13 cellular contexts compared by ENCODE assay signal in the genomic region with DNA sequence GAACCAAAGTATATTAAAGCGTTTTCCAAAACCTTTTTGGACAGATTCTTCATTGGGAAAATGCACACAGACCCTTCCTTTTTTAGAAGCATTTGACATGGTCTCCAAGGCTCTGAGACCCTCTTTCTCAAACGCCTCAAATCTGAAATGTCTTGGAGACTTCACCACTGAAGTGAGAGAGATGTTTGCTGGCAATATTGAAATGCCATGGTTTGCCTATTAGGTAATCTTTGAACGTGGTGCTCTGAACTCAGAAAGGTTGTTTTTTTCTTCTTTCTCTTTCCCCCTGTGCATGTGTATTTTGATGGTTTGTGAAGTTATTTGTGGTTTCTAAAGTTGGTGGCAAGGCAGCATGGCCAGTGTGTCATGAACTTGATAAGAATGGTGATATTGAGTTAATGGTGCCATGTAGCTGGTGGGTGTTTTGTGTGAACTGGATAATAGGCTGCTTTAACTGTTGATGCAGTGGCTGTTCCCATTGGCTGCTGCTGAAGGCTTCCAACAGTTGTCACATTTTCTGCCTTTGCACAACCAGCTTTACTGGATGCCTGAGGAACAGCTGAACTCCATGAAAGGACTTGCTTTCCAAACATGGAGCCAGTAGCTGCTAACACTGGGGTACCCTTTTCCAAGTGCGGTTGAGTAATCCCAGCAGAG. TPM values are rescaled to one million over a fixed set of nuclear protein-coding genes. Genes with fewer than 3 reads are reported as not detected.
DNase-seq lines count a peak whose midpoint lies in the region; ATAC-seq and TF ChIP-seq lines count a peak whose summit lies in the region.
"Had no signal": no experiment of that assay in that cellular context is flagged by ENCODE, and none has a peak within 500 bp of the region (broad histone marks: within the 10 kb centered on the region; RNA-seq: fewer than 3 reads in every experiment).

No MANE protein-coding gene starts in this region.

- TF ChIP-seq CTCF in fibroblast of the aortic adventitia (IDR thresholded peaks at IDR 0.05; ENCODE audit: insufficient read depth, low read length) (no peak), neural crest cell (conservative IDR thresholded peaks at IDR 0.05) (no peak)

- H3K4me3 Mint-ChIP-seq in neural crest cell, result peak overlapping the region; percentile 39
- no peak overlapping the region for H3K4me3 Mint-ChIP-seq in activated T-helper 2 cell treated with anti-CD3 and anti-CD28 coated beads, Interferon-gamma antibody, Interleukin-2, Interleukin-4, amounts not matched to agents 10 μg/mL and 5 μg/mL and 100 μg/mL, durations not matched to agents 14 hours and 24 hours and 36 hours (ENCODE audit: low read depth)
- H3K4me3 Mint-ChIP-seq: activated T-cell treated with anti-CD3 and anti-CD28 coated beads, Interleukin-2, amount 50 U/mL, for 24 hours; naive B cell had no signal

- no peak for ATAC-seq in GM19328 (IDR thresholded peaks at IDR 0.05; ENCODE audit: unreplicated experiment)

- no peaks in the 10 kb centered on the region for H3K27me3 ChIP-seq in SJCRH30
- H3K27me3 ChIP-seq: BLaER1 treated with 17β-estradiol and CSF1 and Interleukin-3, amounts not matched to agents 10 nM and 100 nM had no signal

- H3K27me3 Mint-ChIP-seq in neural crest cell (ENCODE audit: low read depth), result peaks cover 42% of the 10 kb centered on the region
- peaks cover 41% of the 10 kb centered on the region for H3K27me3 Mint-ChIP-seq in activated T-helper 2 cell treated with anti-CD3 and anti-CD28 coated beads, Interferon-gamma antibody, Interleukin-2, Interleukin-4, amounts not matched to agents 10 μg/mL and 5 μg/mL and 100 μg/mL, durations not matched to agents 14 hours and 24 hours and 36 hours (ENCODE audit: low read depth)

- H3K4me3 ChIP-seq in SJCRH30 (peak overlapping the region; percentile 83), fibroblast of the aortic adventitia (ENCODE audit: low read depth, low read length) (peak overlapping the region; percentile 81)
- H3K4me3 ChIP-seq: BLaER1 treated with 17β-estradiol and CSF1 and Interleukin-3, amounts not matched to agents 10 nM and 100 nM had no signal

- H3K27ac ChIP-seq in SJCRH30, result peak overlapping the region; percentile 81
- H3K27ac ChIP-seq: BLaER1 treated with 17β-estradiol and CSF1 and Interleukin-3, amounts not matched to agents 10 nM and 100 nM had no signal

- H3K9me3 ChIP-seq in SJCRH30 (replicated peaks), result no peaks in the 10 kb centered on the region

- H3K36me3 ChIP-seq in SJCRH30, result peaks cover 15% of the 10 kb centered on the region
- H3K36me3 ChIP-seq: BLaER1 treated with 17β-estradiol and CSF1 and Interleukin-3, amounts not matched to agents 10 nM and 100 nM had no signal

- peaks cover 11% of the 10 kb centered on the region for H3K4me1 Mint-ChIP-seq in neural crest cell
- peaks cover 1% of the 10 kb centered on the region for H3K4me1 Mint-ChIP-seq in activated T-helper 2 cell treated with anti-CD3 and anti-CD28 coated beads, Interferon-gamma antibody, Interleukin-2, Interleukin-4, amounts not matched to agents 10 μg/mL and 5 μg/mL and 100 μg/mL, durations not matched to agents 14 hours and 24 hours and 36 hours (ENCODE audit: low read depth)

- peaks cover 10% of the 10 kb centered on the region for H3K4me1 ChIP-seq in SJCRH30
- H3K4me1 ChIP-seq: BLaER1 treated with 17β-estradiol and CSF1 and Interleukin-3, amounts not matched to agents 10 nM and 100 nM had no signal

- H3K27ac Mint-ChIP-seq in neural crest cell (ENCODE audit: unreplicated experiment), result no peak overlapping the region
- no peak overlapping the region for H3K27ac Mint-ChIP-seq in activated T-helper 2 cell treated with anti-CD3 and anti-CD28 coated beads, Interferon-gamma antibody, Interleukin-2, Interleukin-4, amounts not matched to agents 10 μg/mL and 5 μg/mL and 100 μg/mL, durations not matched to agents 14 hours and 24 hours and 36 hours
- H3K27ac Mint-ChIP-seq: activated T-cell treated with anti-CD3 and anti-CD28 coated beads, Interleukin-2, amount 50 U/mL, for 24 hours; naive B cell had no signal

- H3K36me3 Mint-ChIP-seq in neural crest cell (ENCODE audit: low read depth), result no peaks in the 10 kb centered on the region
- no peaks in the 10 kb centered on the region for H3K36me3 Mint-ChIP-seq in activated T-helper 2 cell treated with anti-CD3 and anti-CD28 coated beads, Interferon-gamma antibody, Interleukin-2, Interleukin-4, amounts not matched to agents 10 μg/mL and 5 μg/mL and 100 μg/mL, durations not matched to agents 14 hours and 24 hours and 36 hours (ENCODE audit: low read depth)
- H3K36me3 Mint-ChIP-seq: naive B cell had no signal

- H3K9me3 Mint-ChIP-seq in neural crest cell, result no peaks in the 10 kb centered on the region
- H3K9me3 Mint-ChIP-seq in activated T-helper 2 cell treated with anti-CD3 and anti-CD28 coated beads, Interferon-gamma antibody, Interleukin-2, Interleukin-4, amounts not matched to agents 10 μg/mL and 5 μg/mL and 100 μg/mL, durations not matched to agents 14 hours and 24 hours and 36 hours, result no peaks in the 10 kb centered on the region
- H3K9me3 Mint-ChIP-seq: activated T-cell treated with anti-CD3 and anti-CD28 coated beads, Interleukin-2, amount 50 U/mL, for 24 hours had no signal

- DNase-seq in AG20443 (ENCODE audit: low spot score) (peak; percentile 21), SJCRH30 (peak; percentile 88 to 96), fibroblast of the aortic adventitia (ENCODE audit: low read depth) (peak; percentile 34), neural crest cell (ENCODE audit: low read depth, low spot score) (no peak), HuH-7 (ENCODE audit: low spot score) (no peak), NCI-H2107 treated with DMSO at 0.1 percent for 48 hours (lab: John Stamatoyannopoulos, UW; ENCODE audit: unreplicated experiment) (no peak)
- DNase-seq in activated T-helper 2 cell treated with anti-CD3 and anti-CD28 coated beads, Interferon-gamma antibody, Interleukin-2, Interleukin-4, amounts not matched to agents 10 μg/mL and 5 μg/mL and 100 μg/mL, durations not matched to agents 14 hours and 24 hours and 36 hours (ENCODE audit: low spot score), result no peak
- DNase-seq: activated T-cell treated with anti-CD3 and anti-CD28 coated beads, Interleukin-2, amount 50 U/mL, for 24 hours; hippocampal formation; naive B cell; stimulated activated CD4-positive, alpha-beta T cell treated with anti-CD3 and anti-CD28 coated beads, Interleukin-4, amount 100 ng/mL, for 1 hour had no signal

- intact Hi-C loops in activated T-helper 2 cell treated with anti-CD3 and anti-CD28 coated beads, Interferon-gamma antibody, Interleukin-2, Interleukin-4, amounts not matched to agents 10 μg/mL and 5 μg/mL and 100 μg/mL, durations not matched to agents 14 hours and 24 hours and 36 hours (cut with micrococcal nuclease), result no loop called here

RNA-seq across cellular contexts. Expression of gene PALM2AKAP2, which starts 1.7 kb away (rescaled TPM):
- 39.6 and 43.4 TPM in 2 replicates for total RNA-seq in SJCRH30 (2014; rRNA removed; shearing (Covaris generic))
- total RNA-seq in fibroblast of the aortic adventitia (ENCODE audit: low replicate concordance) (4.2 and 5.0 TPM in 2 replicates), neural crest cell (5.6 and 7.1 TPM in 2 replicates)
- 0.57 TPM in 1 of 2 replicates, not detected in the other for total RNA-seq in activated T-helper 2 cell treated with anti-CD3 and anti-CD28 coated beads, Interferon-gamma antibody, Interleukin-2, Interleukin-4, amounts not matched to agents 10 μg/mL and 5 μg/mL and 100 μg/mL, durations not matched to agents 14 hours and 24 hours and 36 hours

Comparison
In these comparisons a context has a peak if more than half of its experiments do, and no peak if none do; other contexts are left out.
1. DNase-seq: peak in AG20443 (single experiment), SJCRH30 (2 of 2) and fibroblast of the aortic adventitia (single experiment); none in neural crest cell (single experiment), activated T-helper 2 cell treated with anti-CD3 and anti-CD28 coated beads, Interferon-gamma antibody, Interleukin-2, Interleukin-4, amounts not matched to agents 10 μg/mL and 5 μg/mL and 100 μg/mL, durations not matched to agents 14 hours and 24 hours and 36 hours (single experiment), HuH-7 (single experiment) and NCI-H2107 treated with DMSO at 0.1 percent for 48 hours (single experiment).